25 cellular contexts compared by ENCODE assay signal in the genomic region with DNA sequence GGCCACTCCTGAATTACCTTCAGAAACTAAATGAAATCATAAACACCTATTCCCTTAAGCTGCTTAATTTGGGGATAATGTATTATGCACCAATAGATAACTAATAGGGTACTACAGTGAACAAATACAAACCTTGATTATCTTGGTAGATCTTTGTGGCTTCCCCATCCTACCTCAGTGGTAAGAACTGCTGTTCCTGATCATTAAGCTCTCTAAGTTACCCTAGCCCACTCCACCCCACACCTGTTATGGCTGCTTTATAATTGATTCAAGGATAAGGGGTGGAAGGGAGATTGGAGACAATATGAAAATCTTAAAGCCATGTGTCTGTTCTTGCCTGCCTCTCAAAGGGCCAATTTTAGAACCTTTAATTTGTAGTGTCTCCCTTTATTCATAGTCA.
"Had no signal": no experiment of that assay in that cellular context is flagged by ENCODE, and none has a peak within 500 bp of the region (broad histone marks: within the 10 kb centered on the region; RNA-seq: fewer than 3 reads in every experiment).

No MANE protein-coding gene starts in this region.

- H3K27me3 ChIP-seq: body of pancreas, esophagus muscularis mucosa, pancreas, stomach, thyroid gland, upper lobe of right lung had no signal

- H3K27ac ChIP-seq: body of pancreas, esophagus muscularis mucosa, pancreas, psoas muscle, stomach, upper lobe of right lung had no signal

- H3K27ac Mint-ChIP-seq: activated CD4-positive, alpha-beta T cell treated with anti-CD3 and anti-CD28 coated beads for 36 hours; activated CD8-positive, alpha-beta T cell treated with anti-CD3 and anti-CD28 coated beads, Interleukin-2, amount 10 ng/mL, durations not matched to agents 7 days and 5 days; activated naive CD8-positive, alpha-beta T cell treated with anti-CD3 and anti-CD28 coated beads, Interleukin-2, amount 50 U/mL, for 24 hours; mesothelial cell of epicardium; stimulated activated naive B cell treated with anti-CD40 and anti-IgM and Interleukin-4, amounts not matched to agents 10 μg/mL and 1 μg/mL and 100 μg/mL, for 72 hours had no signal

- H3K9me3 ChIP-seq: body of pancreas, esophagus muscularis mucosa, pancreas, psoas muscle, thyroid gland, upper lobe of right lung had no signal

- H3K4me1 ChIP-seq: upper lobe of right lung had no signal

- H3K4me2 ChIP-seq: smooth muscle cell had no signal

- H3K4me3 ChIP-seq: body of pancreas, esophagus muscularis mucosa, pancreas, psoas muscle, smooth muscle cell, stomach, thyroid gland, upper lobe of right lung had no signal

- H3K4me3 Mint-ChIP-seq: activated CD4-positive, alpha-beta T cell treated with anti-CD3 and anti-CD28 coated beads for 36 hours; activated CD8-positive, alpha-beta T cell treated with anti-CD3 and anti-CD28 coated beads, Interleukin-2, amount 10 ng/mL, durations not matched to agents 7 days and 5 days; activated naive CD8-positive, alpha-beta T cell treated with anti-CD3 and anti-CD28 coated beads, Interleukin-2, amount 50 U/mL, for 24 hours; mesothelial cell of epicardium; naive B cell; stimulated activated naive B cell treated with anti-CD40 and anti-IgM and Interleukin-4, amounts not matched to agents 10 μg/mL and 1 μg/mL and 100 μg/mL, for 72 hours had no signal

- DNase-seq: activated CD4-positive, alpha-beta T cell treated with anti-CD3 and anti-CD28 coated beads for 36 hours; activated CD4-positive, CD25-positive, alpha-beta regulatory T cell; activated CD8-positive, alpha-beta T cell treated with anti-CD3 and anti-CD28 coated beads, Interleukin-2, amount 10 ng/mL, durations not matched to agents 7 days and 5 days; activated gamma-delta T cell; activated naive CD4-positive, alpha-beta T cell treated with anti-CD3 and anti-CD28 coated beads, Interleukin-2, amount 50 U/mL, for 16 hours; activated naive CD8-positive, alpha-beta T cell treated with anti-CD3 and anti-CD28 coated beads, Interleukin-2, amount 50 U/mL, for 24 hours; body of pancreas; dermis blood vessel endothelial cell; effector CD4-positive, alpha-beta T cell; foreskin melanocyte; kidney; left colon; naive B cell; pancreas; psoas muscle; stimulated activated CD4-positive, alpha-beta T cell treated with anti-CD3 and anti-CD28 coated beads, Interleukin-1b, Interleukin-23, amount 100 ng/mL, for 48 hours; stimulated activated CD4-positive, alpha-beta T cell treated with anti-CD3 and anti-CD28 coated beads, Interleukin-4, amount 100 ng/mL, for 4 hours; stimulated activated CD8-positive, alpha-beta memory T cell treated with anti-CD3 and anti-CD28 coated beads, Interleukin-4, amount 100 ng/mL, for 48 hours; stimulated activated naive B cell treated with anti-CD40 and anti-IgM and Interleukin-4, amounts not matched to agents 10 μg/mL and 1 μg/mL and 100 μg/mL, for 72 hours; stomach; thyroid gland; upper lobe of right lung had no signal

- H3K36me3 ChIP-seq: esophagus muscularis mucosa, pancreas, stomach, thyroid gland, upper lobe of right lung had no signal

- ATAC-seq: activated CD4-positive, alpha-beta T cell treated with anti-CD3 and anti-CD28 coated beads for 36 hours; activated CD8-positive, alpha-beta T cell treated with anti-CD3 and anti-CD28 coated beads, Interleukin-2, amount 10 ng/mL, durations not matched to agents 7 days and 5 days; activated naive CD8-positive, alpha-beta T cell treated with anti-CD3 and anti-CD28 coated beads, Interleukin-2, amount 50 U/mL, for 24 hours; body of pancreas; left colon; pancreas; psoas muscle; stimulated activated naive B cell treated with anti-CD40 and anti-IgM and Interleukin-4, amounts not matched to agents 10 μg/mL and 1 μg/mL and 100 μg/mL, for 72 hours; upper lobe of right lung had no signal

- H3K27me3 Mint-ChIP-seq: activated CD4-positive, alpha-beta T cell treated with anti-CD3 and anti-CD28 coated beads for 36 hours; activated naive CD8-positive, alpha-beta T cell treated with anti-CD3 and anti-CD28 coated beads, Interleukin-2, amount 50 U/mL, for 24 hours; naive B cell; stimulated activated naive B cell treated with anti-CD40 and anti-IgM and Interleukin-4, amounts not matched to agents 10 μg/mL and 1 μg/mL and 100 μg/mL, for 72 hours had no signal
